ENCODE assay signal across 1 cellular context in the genomic region with DNA sequence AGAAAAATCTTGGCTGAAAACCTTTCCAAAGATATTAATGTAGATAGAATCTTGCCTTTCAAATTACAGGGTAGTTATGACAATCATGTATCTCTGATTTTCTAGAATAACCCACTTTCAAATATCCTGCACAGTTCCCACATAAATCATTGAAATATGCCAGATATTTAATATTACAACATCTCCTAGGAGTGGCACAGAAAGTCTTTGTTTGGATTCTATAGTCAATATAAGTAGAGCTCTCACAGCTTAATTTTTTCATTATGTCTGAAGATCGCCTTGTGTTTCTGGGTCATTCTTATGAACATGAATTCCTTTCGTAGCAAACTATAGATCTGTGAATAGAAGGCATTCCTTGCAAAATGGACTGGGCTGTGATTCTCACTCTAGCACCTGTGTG.
TF ChIP-seq lines count a peak whose summit lies in the region.

No MANE protein-coding gene starts in this region.

TF ChIP-seq in endothelial cell of umbilical vein, 7 proteins besides CTCF, POLR2A, EP300 and RAD21 (continued from another document):
- TF ChIP-seq, protein P1, sequence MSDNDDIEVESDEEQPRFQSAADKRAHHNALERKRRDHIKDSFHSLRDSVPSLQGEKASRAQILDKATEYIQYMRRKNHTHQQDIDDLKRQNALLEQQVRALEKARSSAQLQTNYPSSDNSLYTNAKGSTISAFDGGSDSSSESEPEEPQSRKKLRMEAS (IDR thresholded peaks at IDR 0.05; ENCODE audit: insufficient read depth, insufficient read length) = no peak
- TF ChIP-seq MYC (IDR thresholded peaks at IDR 0.05; ENCODE audit: low read depth, low read length) (no peak), POLR2AphosphoS5 (IDR thresholded peaks at IDR 0.05; ENCODE audit: insufficient read depth, low read depth, low read length) (no peak), GATA2 (IDR thresholded peaks at IDR 0.05; ENCODE audit: insufficient read depth, insufficient read length, low read depth, low read length) (no peak)
